Comparison of ENCODE assay signal across 14 cellular contexts in the genomic region with DNA sequence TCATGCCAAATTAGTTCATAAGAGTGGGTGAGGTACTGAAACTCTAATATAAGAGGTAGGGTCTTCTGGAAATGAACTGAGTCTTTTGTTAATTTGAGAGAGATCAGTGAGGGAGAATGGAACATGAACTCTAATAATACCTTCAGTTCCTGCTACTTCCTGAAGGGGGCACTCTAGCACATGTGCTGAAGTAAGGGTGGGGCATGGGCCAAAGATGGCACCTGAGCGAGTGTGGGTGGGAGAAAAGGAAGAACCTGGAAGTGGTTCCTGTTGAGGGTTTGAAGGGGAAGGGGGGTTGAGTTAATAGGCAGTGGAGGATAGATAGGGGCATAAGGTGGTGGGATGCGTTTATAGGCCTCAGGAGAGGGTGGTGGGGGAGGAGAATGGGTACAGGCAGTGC. TPM values are rescaled to one million over a fixed set of nuclear protein-coding genes. Genes with fewer than 3 reads are reported as not detected.
DNase-seq lines count a peak whose midpoint lies in the region; ATAC-seq, FAIRE-seq and TF ChIP-seq lines count a peak whose summit lies in the region.
"Not testable (repeated sequence)": the region's sequence is repeated elsewhere in the genome, so short reads cannot be mapped to it uniquely, and the experiment has no call there.
"Had no signal": no experiment of that assay in that cellular context is flagged by ENCODE, and none has a peak within 500 bp of the region (broad histone marks: within the 10 kb centered on the region; RNA-seq: fewer than 3 reads in every experiment).

No MANE protein-coding gene starts in this region.

- not testable (repeated sequence) for BruUV-seq in HCT116 (replicated peaks; lab: Mats Ljungman, UMichigan); HepG2 (replicated peaks; lab: Mats Ljungman, UMichigan)

- TF ChIP-seq EP300 in HepG2 (IDR thresholded peaks at IDR 0.05; ENCODE audit: low read depth in 2 of 2, low read length in 2 of 2); HepG2 (CRISPR knock-in tag; IDR thresholded peaks at IDR 0.05; ENCODE audit: borderline replicate concordance): not testable (repeated sequence)

- not testable (repeated sequence) for H3K9me3 ChIP-seq in HCT116 (ENCODE audit: control insufficient read depth in 1 of 2, insufficient read depth in 1 of 2, low read depth in 1 of 2, low read length in 2 of 2); MM.1S (replicated peaks; ENCODE audit: insufficient read depth, low read length); HepG2 (ENCODE audit: low read length)

- POLR2A ChIA-PET in HCT116 (lab: Charles Lee); HepG2 (lab: Yijun Ruan, JAX): not testable (repeated sequence)

- not testable (repeated sequence) for H3K4me1 ChIP-seq in HCT116 (ENCODE audit: control insufficient read depth in 1 of 2, insufficient read depth in 2 of 2, low read length in 2 of 2); MM.1S (ENCODE audit: low read length); HepG2 (ENCODE audit: insufficient read depth, low read length)

- 3% methylated on average over 2 of the region's 2 CpGs for WGBS in HepG2 (ENCODE audit: low lambda C conversion rate)

- H3K79me2 ChIP-seq in HCT116 (ENCODE audit: insufficient read depth, low read length); MM.1S (ENCODE audit: low read length); HepG2 (ENCODE audit: insufficient read depth, low read length): not testable (repeated sequence)

- H3K4me2 ChIP-seq in HCT116 (ENCODE audit: low read length); MM.1S (ENCODE audit: low read depth, low read length); HepG2 (ENCODE audit: low read depth, low read length): not testable (repeated sequence)

- not testable (repeated sequence) for H3K4me3 ChIP-seq in GM06990 (replicated peaks; ENCODE audit: low read depth, low read length); HCT116 (replicated peaks in 1 of 2; ENCODE audit: low read depth in 1 of 2, low read length in 2 of 2); MM.1S (ENCODE audit: low read length); astrocyte of the spinal cord (ENCODE audit: low read depth, low read length); epithelial cell of esophagus (ENCODE audit: low read length); HepG2 (replicated peaks in 1 of 3; ENCODE audit: insufficient read depth in 1 of 3, low read depth in 2 of 3, low read length in 3 of 3)

- H3K36me3 ChIP-seq in GM06990 (ENCODE audit: control insufficient read depth, insufficient read depth, low read length); HCT116 (ENCODE audit: control insufficient read depth in 1 of 2, insufficient read depth in 2 of 2, low read length in 2 of 2); MM.1S (replicated peaks; ENCODE audit: insufficient read depth, low read length); HepG2 (replicated peaks in 1 of 2; ENCODE audit: control insufficient read depth in 1 of 2, insufficient read depth in 2 of 2, low read length in 2 of 2): not testable (repeated sequence)

- not testable (repeated sequence) for TF ChIP-seq POLR2A in HCT116 (IDR thresholded peaks at IDR 0.05; ENCODE audit: borderline replicate concordance, extremely low read depth, insufficient read depth, insufficient read length); HepG2 (IDR thresholded peaks at IDR 0.05; ENCODE audit: insufficient read depth in 1 of 2, low read depth in 2 of 2, low read length in 2 of 2)

- H4K20me1 ChIP-seq in HCT116 (ENCODE audit: insufficient read depth); MM.1S (ENCODE audit: insufficient read depth, low read length); HepG2 (ENCODE audit: insufficient read depth, low read length): not testable (repeated sequence)

- H3K9ac ChIP-seq in HCT116 (ENCODE audit: low read length); MM.1S (ENCODE audit: low read length); HepG2 (ENCODE audit: insufficient read depth, low read depth, low read length): not testable (repeated sequence)

- RAD21 ChIA-PET in HCT116 (lab: Charles Lee; ENCODE audit: low non-redundant PET in 1 of 2, low total read pairs in 2 of 2, uncharacterized antibody in 2 of 2, unreplicated experiment in 2 of 2), result not testable (repeated sequence)

- TF ChIP-seq CTCF in 22Rv1 (IDR thresholded peaks at IDR 0.05) (peak; percentile 71), GM06990 (IDR thresholded peaks at IDR 0.05; ENCODE audit: insufficient read depth, low read length, poor library complexity, severe bottlenecking) (peak; percentile 34), HCT116 (IDR thresholded peaks at IDR 0.05 in 2 of 3, conservative IDR thresholded peaks at IDR 0.05 in 1 of 3; ENCODE audit: borderline replicate concordance in 1 of 3, insufficient read depth in 1 of 3, low read depth in 2 of 3, low read length in 2 of 3) (peak in 2 of 3 experiments; percentile 64 to 66; a peak in 4 of 6 replicates), MM.1S (IDR thresholded peaks at IDR 0.05; ENCODE audit: low read length) (peak; percentile 23; the same call in 1 of the 2 replicates), astrocyte of the spinal cord (IDR thresholded peaks at IDR 0.05; ENCODE audit: low read depth, low read length) (peak; percentile 29), epithelial cell of esophagus (IDR thresholded peaks at IDR 0.05; ENCODE audit: insufficient read depth, low read depth, low read length, missing control alignments) (peak; percentile 16), HepG2 (CRISPR knock-in tag; IDR thresholded peaks at IDR 0.05) (peak; percentile 36; the same call in 1 of the 2 replicates)

- H3K27ac ChIP-seq in 22Rv1; HCT116 (ENCODE audit: low read depth, low read length); MM.1S (ENCODE audit: low read length); HepG2 (ENCODE audit: extremely low read length, insufficient read depth, low read length): not testable (repeated sequence)

- TF ChIP-seq RAD21 in HCT116 (IDR thresholded peaks at IDR 0.05; ENCODE audit: low read depth), result peak; percentile 42
- not testable (repeated sequence) for TF ChIP-seq RAD21 in HepG2 (CRISPR knock-in tag; IDR thresholded peaks at IDR 0.05)

- FAIRE-seq in HepG2 (lab: Jason Lieb, UNC), result not testable (repeated sequence)

- not testable (repeated sequence) for H2AFZ ChIP-seq in HCT116 (ENCODE audit: low read depth, low read length, poor library complexity, severe bottlenecking); MM.1S (ENCODE audit: low read length); HepG2 (ENCODE audit: low read length)

- not testable (repeated sequence) for DNase-seq in GM06990 (ENCODE audit: extremely low read depth, insufficient read length); MM.1S; astrocyte of the spinal cord (ENCODE audit: low read depth, low spot score); epithelial cell of esophagus (ENCODE audit: low read depth); HepG2 (ENCODE audit: low spot score)
- DNase-seq in HCT116 (ENCODE audit: low read depth, low spot score) (peak; percentile 6), OCI-M1 (lab: John Stamatoyannopoulos, UW) (peak; percentile 44)

- intact Hi-C loops in HCT116 (cut with micrococcal nuclease); HepG2 (cut with micrococcal nuclease; ENCODE audit: unreplicated experiment): not testable (repeated sequence)

- peak; percentile 63 for ATAC-seq in HCT116
- ATAC-seq in HepG2, result not testable (repeated sequence)

- not testable (repeated sequence) for H3K27me3 ChIP-seq in GM06990 (replicated peaks; ENCODE audit: control insufficient read depth, insufficient read depth, low read length); HCT116 (ENCODE audit: insufficient read depth, low read length); MM.1S (replicated peaks; ENCODE audit: insufficient read depth, low read length); HepG2 (ENCODE audit: control insufficient read depth in 1 of 2, insufficient read depth in 2 of 2, low read length in 2 of 2)

- H3K9me2 ChIP-seq in HCT116 (ENCODE audit: insufficient read depth); MM.1S (replicated peaks; ENCODE audit: insufficient read depth, low read length): not testable (repeated sequence)

- CTCF ChIA-PET in HCT116 (lab: Charles Lee); HepG2 (lab: Yijun Ruan, JAX; ENCODE audit: low intra/inter-chr PET ratio, low total read pairs): not testable (repeated sequence)

- in situ Hi-C loops in astrocyte of the spinal cord (cut with HindIII; ENCODE audit: low sequenced_read_pairs); HepG2 (cut with HindIII; ENCODE audit: extremely low pct_ligation_motif_present, low pct_unique_long_range_greater_than_20kb): not testable (repeated sequence)

- H3F3A ChIP-seq in MM.1S (ENCODE audit: insufficient read depth, low read length), result not testable (repeated sequence)

RNA-seq across cellular contexts. Expression of a gene that starts 18.0 kb away (rescaled TPM):
- total RNA-seq in HCT116 (2021; ENCODE audit: unreplicated experiment) (not detected), HepG2 (2016; rRNA removed; fragmentation: Illumina TruSeq; extraction: Trizol) (not detected in 2 replicates)
- 0.02 and 0.04 TPM in 2 replicates for polyA plus RNA-seq in HCT116 (2012)
- not detected in 2 replicates for total RNA-seq in HepG2 (2016; cell fraction: cytosol; rRNA removed; fragmentation: Illumina TruSeq; extraction: Trizol; ENCODE audit: low read depth)
- total RNA-seq in HepG2 (2016; cell fraction: insoluble cytoplasmic fraction; rRNA removed; fragmentation: Illumina TruSeq; extraction: Trizol), result not detected in 2 replicates
- total RNA-seq in HepG2 (2016; cell fraction: membrane; rRNA removed; fragmentation: Illumina TruSeq; extraction: Trizol), result not detected in 2 replicates
- total RNA-seq in HepG2 (2016; cell fraction: nucleus; rRNA removed; fragmentation: Illumina TruSeq; extraction: Trizol), result not detected in 2 replicates
- 0.03 TPM in 1 of 2 replicates, not detected in the other for polyA plus RNA-seq in HepG2 (2011; rRNA removed)
- 0.08 TPM in 1 of 2 replicates, not detected in the other for polyA plus RNA-seq in HepG2 (2011; cell fraction: cytosol; rRNA removed)
- 0.05 TPM in 1 of 2 replicates, not detected in the other for polyA plus RNA-seq in HepG2 (2011; cell fraction: nucleus; rRNA removed)
- polyA plus RNA-seq in HepG2 (2012), result 0.05 and 0.11 TPM in 2 replicates
- not detected in 2 replicates for polyA plus RNA-seq in HepG2 (2016; cell fraction: cytosol; fragmentation: Illumina TruSeq; extraction: Trizol; ENCODE audit: low read depth)
- polyA plus RNA-seq in HepG2 (2016; cell fraction: insoluble cytoplasmic fraction; fragmentation: Illumina TruSeq; extraction: Trizol; ENCODE audit: low read depth), result not detected in 2 replicates
- not detected in 2 replicates for polyA plus RNA-seq in HepG2 (2016; cell fraction: membrane; fragmentation: Illumina TruSeq; extraction: Trizol; ENCODE audit: low read depth)
- not detected in 2 replicates for polyA plus RNA-seq in HepG2 (2016; cell fraction: nucleus; fragmentation: Illumina TruSeq; extraction: Trizol; ENCODE audit: insufficient read depth, low read depth)
- not detected in 2 replicates for polyA minus RNA-seq in HepG2 (2011; rRNA and poly(A)+ RNA removed; ENCODE audit: low replicate concordance)
- polyA minus RNA-seq in HepG2 (2011; cell fraction: cytosol; rRNA and poly(A)+ RNA removed), result not detected in 2 replicates
- polyA minus RNA-seq in HepG2 (2011; cell fraction: nucleus; rRNA and poly(A)+ RNA removed), result 0.26 and 0.99 TPM in 2 replicates
- total RNA-seq: activated T-helper 17 cell treated with anti-CD3 and anti-CD28 coated beads, Interleukin-2, amount 50 U/mL, for 72 hours; endothelial cell of umbilical vein; Right ventricle myocardium superior; spleen; upper lobe of right lung had no signal
- polyA plus RNA-seq: immature natural killer cell, spleen had no signal

Comparison
In these comparisons a context has a peak if more than half of its experiments do, and no peak if none do; other contexts are left out.
1. CTCF ChIP-seq: peak in every context shown above with its lines; median percentile 71 in 22Rv1; 65 in HCT116; 36 in HepG2; 34 in GM06990; 29 in astrocyte of the spinal cord; 23 in MM.1S; 16 in epithelial cell of esophagus.